Comparison of ENCODE assay signal across 11 cellular contexts in genomic region chr9:121636411-121636865, GRCh38. TPM values are rescaled to one million over a fixed set of nuclear protein-coding genes. Genes with fewer than 3 reads are reported as not detected.
A peak's percentile ranks its signal among the peaks of the same experiment; 100 is the strongest.
DNase-seq lines count a peak whose midpoint lies in the region; ATAC-seq and TF ChIP-seq lines count a peak whose summit lies in the region.
"Had no signal": no experiment of that assay in that cellular context is flagged by ENCODE, and none has a peak within 500 bp of the region (broad histone marks: within the 10 kb centered on the region; RNA-seq: fewer than 3 reads in every experiment).

No MANE protein-coding gene starts in this region.

- H3K9me3 ChIP-seq in PC-9 (ENCODE audit: insufficient read depth, low read depth), result no peaks in the 10 kb centered on the region

- ATAC-seq in left cardiac atrium, result peak; percentile 17 to 60
- ATAC-seq in HG03039 (IDR thresholded peaks at IDR 0.05; ENCODE audit: unreplicated experiment), result no peak
- ATAC-seq: activated CD8-positive, alpha-beta memory T cell treated with anti-CD3 and anti-CD28 coated beads, Interleukin-2, amount 10 ng/mL, durations not matched to agents 7 days and 5 days; K562 had no signal

- peak; percentile 54 for DNase-seq in ELF-1 (ENCODE audit: low read depth, low spot score)
- peak; percentile 53 for DNase-seq in astrocyte of the hippocampus (ENCODE audit: low read depth, low spot score)
- DNase-seq in left cardiac atrium, result no peak
- DNase-seq in PC-9, result no peak
- no peak for DNase-seq in NCI-H2196 treated with DMSO at 0.1 percent for 48 hours (lab: John Stamatoyannopoulos, UW; ENCODE audit: unreplicated experiment)
- no peak for DNase-seq in ureter (ENCODE audit: low spot score)
- DNase-seq: activated CD8-positive, alpha-beta memory T cell treated with anti-CD3 and anti-CD28 coated beads, Interleukin-2, amount 10 ng/mL, durations not matched to agents 7 days and 5 days; CD8-positive, alpha-beta memory T cell had no signal

- no peak for TF ChIP-seq CTCF in PC-9 (conservative IDR thresholded peaks at IDR 0.05)

- no peaks in the 10 kb centered on the region; the same call in 1 of the 2 replicates for H4K20me1 ChIP-seq in PC-9 (ENCODE audit: insufficient read depth)

- no peak overlapping the region for H3K4me3 ChIP-seq in rectal smooth muscle tissue (ENCODE audit: low read length)
- no peak overlapping the region for H3K4me3 ChIP-seq in PC-9
- H3K4me3 ChIP-seq: K562 had no signal

- H3K27ac ChIP-seq in rectal smooth muscle tissue (ENCODE audit: low read depth, low read length), result peak overlapping the region; percentile 53
- H3K27ac ChIP-seq in PC-9, result no peak overlapping the region

- no peaks in the 10 kb centered on the region for H3K9me2 ChIP-seq in PC-9 (ENCODE audit: insufficient read depth)

- H3K27me3 ChIP-seq in rectal smooth muscle tissue (ENCODE audit: control insufficient read depth, insufficient read depth, low read length) (no peaks in the 10 kb centered on the region), PC-9 (ENCODE audit: insufficient read depth, low read depth) (no peaks in the 10 kb centered on the region)

- H3F3A ChIP-seq in PC-9 (ENCODE audit: insufficient read depth, low read depth), result peaks cover 5% of the 10 kb centered on the region; the same call in 1 of the 2 replicates

- POLR2A ChIA-PET in PC-9 (lab: Charles Lee; ENCODE audit: unreplicated experiment), result no interaction called here

- peaks cover 41% of the 10 kb centered on the region for H3K4me1 ChIP-seq in rectal smooth muscle tissue (ENCODE audit: control insufficient read depth, insufficient read depth, low read length)
- H3K4me1 ChIP-seq in PC-9 (replicated peaks; ENCODE audit: insufficient read depth), result peaks cover 9% of the 10 kb centered on the region; the same call in 1 of the 2 replicates

- no peak overlapping the region for H3K9ac ChIP-seq in rectal smooth muscle tissue (ENCODE audit: low read length)

- H3K79me2 ChIP-seq in PC-9 (ENCODE audit: low read depth), result no peaks in the 10 kb centered on the region

- CTCF ChIA-PET in PC-9 (lab: Charles Lee), result interaction anchor here (0.7 kb wide), 1 partner anchor 714 kb away, joined by 4 read pairs; no protein-coding TSS in a partner anchor

- intact Hi-C loops in left cardiac atrium (cut with DNase I), result loop anchor here in 1 of 2 donors (5.0 kb wide), 1 partner anchor 361 kb away; no protein-coding TSS in a partner anchor
- intact Hi-C loops in PC-9 (cut with micrococcal nuclease; ENCODE audit: unreplicated experiment), result loop anchor here (5.0 kb wide), 3 partner anchors 56 to 486 kb away; no protein-coding TSS in a partner anchor

- H3K4me2 ChIP-seq in PC-9, result no peak overlapping the region

- no peaks in the 10 kb centered on the region for H3K36me3 ChIP-seq in rectal smooth muscle tissue (ENCODE audit: control insufficient read depth, insufficient read depth, low read length)
- H3K36me3 ChIP-seq in PC-9 (ENCODE audit: low read depth), result no peaks in the 10 kb centered on the region

- H2AFZ ChIP-seq in PC-9, result no peak overlapping the region

- no TSS peak for BruUV-seq in PC-9 (replicated peaks; lab: Mats Ljungman, UMichigan)

RNA-seq across cellular contexts. Expression of gene DAB2IP, which starts 15.0 kb away (rescaled TPM):
- total RNA-seq in left cardiac atrium, result 10 to 100 TPM; 41.6 to 58.3 TPM
- total RNA-seq in PC-9 (2021), result 46.7 and 59.9 TPM in 2 replicates
- total RNA-seq in ureter, result 103 TPM

Comparison
In these comparisons a context has a peak if more than half of its experiments do, and no peak if none do; other contexts are left out.
1. DNase-seq: peak in ELF-1 (single experiment) and astrocyte of the hippocampus (single experiment); none in left cardiac atrium (single experiment), PC-9 (0 of 2), NCI-H2196 treated with DMSO at 0.1 percent for 48 hours (single experiment) and ureter (single experiment).